Comparison of ENCODE assay signal across 25 cellular contexts in the genomic region with DNA sequence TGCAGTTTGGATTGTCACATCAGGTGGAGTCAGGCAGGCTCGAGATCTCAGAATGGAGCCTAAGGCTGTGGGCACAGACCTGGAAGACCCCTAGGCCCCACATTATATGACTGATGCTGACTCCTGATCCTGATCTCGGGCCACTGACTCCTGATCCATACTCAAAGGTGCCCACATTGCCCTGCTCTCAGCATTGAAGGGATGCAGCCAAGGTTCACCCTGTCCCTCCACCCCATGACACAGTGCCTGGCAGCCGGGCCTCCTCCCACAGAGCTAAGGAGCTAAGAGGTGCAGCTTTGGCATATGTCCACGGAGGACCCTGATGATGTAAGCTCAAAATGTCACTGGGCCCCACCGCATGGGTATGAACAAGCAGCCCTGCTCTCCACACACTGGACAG. TPM values are rescaled to one million over a fixed set of nuclear protein-coding genes. Genes with fewer than 3 reads are reported as not detected.
DNase-seq lines count a peak whose midpoint lies in the region; FAIRE-seq and TF ChIP-seq lines count a peak whose summit lies in the region.
"Had no signal": no experiment of that assay in that cellular context is flagged by ENCODE, and none has a peak within 500 bp of the region (broad histone marks: within the 10 kb centered on the region; RNA-seq: fewer than 3 reads in every experiment).

No MANE protein-coding gene starts in this region.

- no peak overlapping the region for H2AK5ac ChIP-seq in H1 (ENCODE audit: low read depth, low read length)

- H3K9me3 ChIP-seq in H1 (ENCODE audit: insufficient read depth in 2 of 2, low read depth in 1 of 2, low read length in 1 of 2): no peaks in the 10 kb centered on the region
- no peaks in the 10 kb centered on the region for H3K9me3 ChIP-seq in smooth muscle cell (replicated peaks; ENCODE audit: low read depth)
- H3K9me3 ChIP-seq: A549, BE2C had no signal

- no peaks in the 10 kb centered on the region for H3K36me3 Mint-ChIP-seq in osteocyte (ENCODE audit: unreplicated experiment)
- H3K36me3 Mint-ChIP-seq: CD14-positive monocyte; CD8-positive, alpha-beta memory T cell had no signal

- no peak overlapping the region for H4K91ac ChIP-seq in H1 (replicated peaks; ENCODE audit: insufficient read length, low read length)

- no peak overlapping the region for H3K14ac ChIP-seq in H1 (ENCODE audit: insufficient read length)

- no peak for FAIRE-seq in H1 (lab: Jason Lieb, UNC)
- FAIRE-seq: A549, D721Med, GM12878, GM19239 had no signal

- TF ChIP-seq CTCF in H1 (IDR thresholded peaks at IDR 0.05; ENCODE audit: control extremely low read depth in 1 of 3, insufficient read depth in 1 of 3, low read depth in 1 of 3, low read length in 3 of 3): no peak
- no peak for TF ChIP-seq CTCF in osteocyte (IDR thresholded peaks at IDR 0.05)
- TF ChIP-seq CTCF in smooth muscle cell (IDR thresholded peaks at IDR 0.05; ENCODE audit: borderline replicate concordance, insufficient read depth, poor library complexity, severe bottlenecking): no peak

- H3K27me3 Mint-ChIP-seq in osteocyte (ENCODE audit: unreplicated experiment): no peaks in the 10 kb centered on the region
- H3K27me3 Mint-ChIP-seq: CD4-positive, alpha-beta T cell had no signal

- no peak overlapping the region for H4K5ac ChIP-seq in H1 (ENCODE audit: insufficient read length, low read depth, low read length)

- H4K20me1 ChIP-seq in H1 (replicated peaks in 1 of 2; ENCODE audit: control insufficient read depth in 1 of 2, insufficient read depth in 2 of 2, low read length in 2 of 2) (peaks cover 0 to 1% of the 10 kb centered on the region in 2 experiments), smooth muscle cell (ENCODE audit: low read depth) (no peaks in the 10 kb centered on the region)

- H2BK120ac ChIP-seq in H1 (replicated peaks; ENCODE audit: low read depth, low read length): no peak overlapping the region

- no peak overlapping the region for H2BK15ac ChIP-seq in H1 (ENCODE audit: low read length)

- H3K4me2 ChIP-seq in H1 (ENCODE audit: insufficient read depth in 1 of 2, low read depth in 2 of 2, low read length in 2 of 2): no peak overlapping the region
- H3K4me2 ChIP-seq in smooth muscle cell: no peak overlapping the region
- H3K4me2 ChIP-seq: A549 had no signal

- WGBS in H1 (ENCODE audit: extremely low coverage in 1 of 2, insufficient coverage in 1 of 2, insufficient read length in 1 of 2, insufficient replicate concordance in 2 of 2, low coverage in 1 of 2, low lambda C conversion rate in 2 of 2, missing lambda C conversion rate in 1 of 2), 2 experiments: 92% methylated on average over 5 of the region's 5 CpGs; no CpG with 5 or more reads in 1 of the 2 experiments
- 89% methylated on average over 5 of the region's 5 CpGs for WGBS in smooth muscle cell (ENCODE audit: low lambda C conversion rate)

- H3K4me3 ChIP-seq in H7 (ENCODE audit: insufficient read depth, low read depth, low read length): no peak overlapping the region
- H3K4me3 ChIP-seq in H1 (ENCODE audit: extremely low read depth in 1 of 4, insufficient read depth in 2 of 4, low read depth in 3 of 4, low read length in 4 of 4): no peak overlapping the region
- no peak overlapping the region for H3K4me3 ChIP-seq in smooth muscle cell
- H3K4me3 ChIP-seq: A549; BLaER1 treated with 17β-estradiol and CSF1 and Interleukin-3, amounts not matched to agents 10 nM and 100 nM; GM12878; GM23248 had no signal

- no peaks in the 10 kb centered on the region for H3K4me1 Mint-ChIP-seq in osteocyte (ENCODE audit: unreplicated experiment)
- H3K4me1 Mint-ChIP-seq: CD14-positive monocyte; CD8-positive, alpha-beta memory T cell had no signal

- H3K79me2 ChIP-seq in H1 (ENCODE audit: control insufficient read depth in 1 of 2, insufficient read depth in 2 of 2, low read length in 2 of 2) (no peaks in the 10 kb centered on the region), smooth muscle cell (ENCODE audit: low read depth) (no peaks in the 10 kb centered on the region)

- POLR2A ChIA-PET in H1 (lab: Charles Lee; ENCODE audit: partially characterized antibody): no interaction called here

- H3K4me1 ChIP-seq in H1 (replicated peaks in 1 of 4; ENCODE audit: control insufficient read depth in 3 of 4, insufficient read depth in 4 of 4, low read length in 3 of 4): no peaks in the 10 kb centered on the region; a peak in 2 of 7 replicates
- H3K4me1 ChIP-seq in smooth muscle cell (ENCODE audit: low read depth): no peaks in the 10 kb centered on the region
- H3K4me1 ChIP-seq: A549, BE2C had no signal

- H3K27me3 ChIP-seq in H7 (ENCODE audit: control insufficient read depth, insufficient read depth, low read length) (no peaks in the 10 kb centered on the region), H1 (replicated peaks in 1 of 4; ENCODE audit: control insufficient read depth in 3 of 4, extremely low read depth in 1 of 4, insufficient read depth in 3 of 4, low read length in 3 of 4) (no peaks in the 10 kb centered on the region), smooth muscle cell (ENCODE audit: low read depth) (peaks cover 10% of the 10 kb centered on the region)
- H3K27me3 ChIP-seq: BE2C; BLaER1 treated with 17β-estradiol and CSF1 and Interleukin-3, amounts not matched to agents 10 nM and 100 nM had no signal

- H3K23ac ChIP-seq in H1 (ENCODE audit: insufficient read length): no peak overlapping the region

- no peak overlapping the region for H3K4me3 Mint-ChIP-seq in osteocyte (ENCODE audit: unreplicated experiment)
- H3K4me3 Mint-ChIP-seq: CD14-positive monocyte; CD4-positive, alpha-beta T cell; CD8-positive, alpha-beta memory T cell had no signal

- no peak overlapping the region for H3K27ac Mint-ChIP-seq in osteocyte (ENCODE audit: unreplicated experiment)
- H3K27ac Mint-ChIP-seq: CD4-positive, alpha-beta T cell; CD8-positive, alpha-beta memory T cell had no signal

- H3K9me3 Mint-ChIP-seq in osteocyte (ENCODE audit: unreplicated experiment): peaks cover 30% of the 10 kb centered on the region
- H3K9me3 Mint-ChIP-seq: CD4-positive, alpha-beta T cell had no signal

- no peak overlapping the region; the same call in 1 of the 2 replicates for H2BK5ac ChIP-seq in H1 (ENCODE audit: low read depth, low read length)

- no peak for TF ChIP-seq EP300 in H1 (IDR thresholded peaks at IDR 0.05; ENCODE audit: borderline replicate concordance in 1 of 2, low read depth in 2 of 2, low read length in 2 of 2)

- H3K23me2 ChIP-seq in H1 (ENCODE audit: low read depth, low read length): no peaks in the 10 kb centered on the region

- no peak overlapping the region for H3K18ac ChIP-seq in H1 (ENCODE audit: extremely low read depth, low read length)

- H3K9ac ChIP-seq in H1 (replicated peaks in 1 of 4; ENCODE audit: extremely low read depth in 1 of 4, low read depth in 3 of 4, low read length in 3 of 4): no peak overlapping the region
- no peak overlapping the region for H3K9ac ChIP-seq in smooth muscle cell (ENCODE audit: low read depth)
- H3K9ac ChIP-seq: BLaER1 treated with 17β-estradiol and CSF1 and Interleukin-3, amounts not matched to agents 10 nM and 100 nM; GM23248 had no signal

- TF ChIP-seq RAD21 in H1 (IDR thresholded peaks at IDR 0.05 in 1 of 2, conservative IDR thresholded peaks at IDR 0.05 in 1 of 2; ENCODE audit: low read depth in 2 of 2, low read length in 2 of 2): no peak

- no peak overlapping the region for H3K56ac ChIP-seq in H1 (replicated peaks; ENCODE audit: insufficient read length, low read depth, low read length)

- H2AFZ ChIP-seq in H1 (ENCODE audit: low read length) (no peak overlapping the region), smooth muscle cell (ENCODE audit: low read depth) (no peak overlapping the region)
- H2AFZ ChIP-seq: GM23248 had no signal

- no peaks in the 10 kb centered on the region for H3K79me1 ChIP-seq in H1 (ENCODE audit: low read depth, low read length)

- H3K4ac ChIP-seq in H1 (replicated peaks; ENCODE audit: insufficient read length, low read depth, low read length): no peak overlapping the region

- peak overlapping the region; percentile 57; the same call in 1 of the 2 replicates for H4K8ac ChIP-seq in H1 (ENCODE audit: extremely low read depth, insufficient read depth, low read length)

- no peak for TF ChIP-seq POLR2A in H1 (IDR thresholded peaks at IDR 0.05; ENCODE audit: control extremely low read depth in 1 of 2, low read depth in 2 of 2, low read length in 2 of 2)

- H2BK20ac ChIP-seq in H1 (ENCODE audit: low read length): no peak overlapping the region

- no peaks in the 10 kb centered on the region for H3F3A ChIP-seq in smooth muscle cell (ENCODE audit: low read depth)

- no peak overlapping the region for H2BK12ac ChIP-seq in H1 (ENCODE audit: low read depth, low read length)

- DNase-seq in H7 (peak; percentile 15), H1 (ENCODE audit: low read depth in 1 of 2, low spot score in 2 of 2) (no peak), osteocyte (ENCODE audit: extremely low spot score, unreplicated experiment) (peak; percentile 72), NCI-H1694 (lab: John Stamatoyannopoulos, UW) (no peak), smooth muscle cell (lab: John Stamatoyannopoulos, UW; ENCODE audit: unreplicated experiment) (no peak), NCI-H1048 (lab: John Stamatoyannopoulos, UW) (no peak)
- DNase-seq: 8988T; ACHN; AML-193; BE2C; CD4-positive, alpha-beta T cell; CD8-positive, alpha-beta memory T cell; DMS 273 treated with DMSO at 0.1 percent for 48 hours; DMS79; EL; GDM1; GM23248; HCEC 1CT had no signal

- H3K27ac ChIP-seq in H1 (ENCODE audit: low read depth, low read length): no peak overlapping the region
- no peak overlapping the region for H3K27ac ChIP-seq in smooth muscle cell (ENCODE audit: low read depth)
- H3K27ac ChIP-seq: A549; BLaER1 treated with 17β-estradiol and CSF1 and Interleukin-3, amounts not matched to agents 10 nM and 100 nM; GM23248 had no signal

- CTCF ChIA-PET in H1 (lab: Charles Lee; ENCODE audit: partially characterized antibody): interaction anchor here (1.2 to 1.7 kb wide), 2 partner anchors 13 to 191 kb away, joined by 3 read pairs; no protein-coding TSS in a partner anchor

- H3K36me3 ChIP-seq in H7 (replicated peaks; ENCODE audit: control insufficient read depth, insufficient read depth, low read length) (no peaks in the 10 kb centered on the region), H1 (ENCODE audit: control insufficient read depth in 2 of 4, insufficient read depth in 4 of 4, low read length in 3 of 4) (no peaks in the 10 kb centered on the region), smooth muscle cell (ENCODE audit: low read depth) (no peaks in the 10 kb centered on the region)
- H3K36me3 ChIP-seq: BE2C had no signal

RNA-seq across cellular contexts. Expression of gene TCERG1L, which starts 36.6 kb away (rescaled TPM):
- total RNA-seq in H7 (2014; rRNA removed; shearing (Covaris generic)): 4.4 and 5.4 TPM in 2 replicates
- 6.9 and 7.5 TPM in 2 replicates for total RNA-seq in H1 (2021; fragmentation: NEBNext Ultra II Directional; extraction: Animal tissue kit (Norgen Biotek cat#: 25700))
- polyA plus RNA-seq in H1 (2011; rRNA removed) (3.6 and 3.9 TPM in 2 replicates), smooth muscle cell (not detected in 2 replicates)
- 3.9 TPM for polyA plus RNA-seq in H1 (2011; cell fraction: cytosol; rRNA removed)
- polyA plus RNA-seq in H1 (2011; cell fraction: nucleus; rRNA removed): 5.2 TPM
- 4.0 to 5.7 TPM (median 4.6 TPM) in 4 replicates for polyA plus RNA-seq in H1 (2012, experiment 1 of 2)
- 5.6 TPM for polyA plus RNA-seq in H1 (2012, experiment 2 of 2)
- 6.2 TPM for polyA plus RNA-seq in H1 (2013, experiment 1 of 2)
- 7.1 TPM for polyA plus RNA-seq in H1 (2013, experiment 2 of 2)
- polyA minus RNA-seq in H1 (2011; rRNA and poly(A)+ RNA removed): 1.6 and 2.1 TPM in 2 replicates
- 1.1 TPM for polyA minus RNA-seq in H1 (2011; cell fraction: cytosol; rRNA and poly(A)+ RNA removed)
- 4.4 TPM for polyA minus RNA-seq in H1 (2011; cell fraction: nucleus; rRNA and poly(A)+ RNA removed)
- total RNA-seq in osteocyte (not detected in 2 replicates), smooth muscle cell (not detected in 2 replicates)
- total RNA-seq: GM12878, GM23248, H4 had no signal
- polyA plus RNA-seq: A549, CD14-positive monocyte, GM12878, GM23248 had no signal

Comparison
In these comparisons a context has a peak if more than half of its experiments do, and no peak if none do; other contexts are left out.
1. DNase-seq: peak in H7 (single experiment) and osteocyte (single experiment); none in H1 (0 of 2), NCI-H1694 (single experiment), smooth muscle cell (single experiment) and NCI-H1048 (single experiment).